ENCODE assay signal across 9 cellular contexts in genomic region chr18:58186258-58186948, GRCh38.
DNase-seq lines count a peak whose midpoint lies in the region; ATAC-seq and TF ChIP-seq lines count a peak whose summit lies in the region.
"Had no signal": no experiment of that assay in that cellular context is flagged by ENCODE, and none has a peak within 500 bp of the region (broad histone marks: within the 10 kb centered on the region; RNA-seq: fewer than 3 reads in every experiment).

No MANE protein-coding gene starts in this region.

- TF ChIP-seq POLR2A in spleen (IDR thresholded peaks at IDR 0.05), result no peak

- H3K36me3 ChIP-seq in mucosa of descending colon (ENCODE audit: low read depth) (no peaks in the 10 kb centered on the region), spleen (no peaks in the 10 kb centered on the region), WERI-Rb-1 (no peaks in the 10 kb centered on the region; the same call in 1 of the 2 replicates)

- TF ChIP-seq CTCF in mucosa of descending colon (IDR thresholded peaks at IDR 0.05) (no peak), spleen (IDR thresholded peaks at IDR 0.05 in 8 of 11, conservative IDR thresholded peaks at IDR 0.05 in 3 of 11) (no peak), WERI-Rb-1 (IDR thresholded peaks at IDR 0.05; ENCODE audit: low read depth, low read length) (no peak)

- H3K9me3 ChIP-seq in mucosa of descending colon (no peaks in the 10 kb centered on the region), spleen (no peaks in the 10 kb centered on the region), WERI-Rb-1 (ENCODE audit: severe bottlenecking) (no peaks in the 10 kb centered on the region)

- intact Hi-C loops in mucosa of descending colon (cut with DNase I, micrococcal nuclease), result no loop called here
- intact Hi-C loops in spleen (cut with DNase I; ENCODE audit: low total_unique reads), result no loop called here

- H3K4me3 ChIP-seq in mucosa of descending colon (no peak overlapping the region), spleen (no peak overlapping the region), WERI-Rb-1 (ENCODE audit: low read depth, low read length) (no peak overlapping the region)

- DNase-seq in AG20443 (ENCODE audit: low spot score) (peak; percentile 39), M059J (ENCODE audit: low read depth) (peak; percentile 95), cerebellum (ENCODE audit: low spot score) (peak; percentile 68), mucosa of descending colon (no peak), spleen (no peak), WERI-Rb-1 (no peak)
- DNase-seq in stimulated activated naive CD4-positive, alpha-beta T cell treated with Interleukin-2 at 50 U/mL for 16 hours (lab: John Stamatoyannopoulos, UW), result no peak
- DNase-seq: activated T-cell treated with anti-CD3 and anti-CD28 coated beads, Interleukin-2, amount 50 U/mL, for 1 hour had no signal

- peak; percentile 79 for ATAC-seq in mucosa of descending colon
- no peak for ATAC-seq in GM18517 (IDR thresholded peaks at IDR 0.05; ENCODE audit: unreplicated experiment)

- 79 to 85% (median 81%) methylated on average over 6 of the region's 6 CpGs for WGBS in spleen, 5 donors

- no peaks in the 10 kb centered on the region for H3K27me3 ChIP-seq in spleen (replicated peaks in 1 of 7)
- H3K27me3 ChIP-seq in WERI-Rb-1 (ENCODE audit: insufficient read depth, low read depth, severe bottlenecking), result no peaks in the 10 kb centered on the region

- peaks cover 19% of the 10 kb centered on the region for H3K4me1 ChIP-seq in mucosa of descending colon (ENCODE audit: low read depth)
- no peaks in the 10 kb centered on the region for H3K4me1 ChIP-seq in spleen

- H3K27ac ChIP-seq in spleen, result no peak overlapping the region
- H3K27ac ChIP-seq in WERI-Rb-1, result no peak overlapping the region

Comparison
In these comparisons a context has a peak if more than half of its experiments do, and no peak if none do; other contexts are left out.
1. DNase-seq: peak in AG20443 (single experiment), M059J (single experiment) and cerebellum (single experiment); none in mucosa of descending colon (0 of 3), stimulated activated naive CD4-positive, alpha-beta T cell treated with Interleukin-2 at 50 U/mL for 16 hours (single experiment), spleen (single experiment) and WERI-Rb-1 (single experiment).